In genomic region chr9:133126697-133127339, GRCh38 we compare ENCODE assay signal across 9 cellular contexts. TPM values are rescaled to one million over a fixed set of nuclear protein-coding genes. Genes with fewer than 3 reads are reported as not detected.
DNase-seq lines count a peak whose midpoint lies in the region; ATAC-seq and TF ChIP-seq lines count a peak whose summit lies in the region.
"Had no signal": no experiment of that assay in that cellular context is flagged by ENCODE, and none has a peak within 500 bp of the region (broad histone marks: within the 10 kb centered on the region; RNA-seq: fewer than 3 reads in every experiment).

No MANE protein-coding gene starts in this region.

- BruUV-seq in MCF 10A (replicated peaks; lab: Mats Ljungman, UMichigan) = no TSS peak

- TF ChIP-seq EP300 in suprapubic skin (IDR thresholded peaks at IDR 0.05) = no peak

- no peak for DNase-seq in MCF 10A (ENCODE audit: unreplicated experiment)
- DNase-seq in lower lobe of right lung = no peak
- no peak for DNase-seq in suprapubic skin (ENCODE audit: low spot score in 2 of 2)
- DNase-seq in NCI-H345 treated with DMSO at 0.1 percent for 48 hours (lab: John Stamatoyannopoulos, UW; ENCODE audit: unreplicated experiment) = no peak
- DNase-seq: hippocampal formation had no signal

- peaks cover 65% of the 10 kb centered on the region for H3K4me1 ChIP-seq in lower lobe of right lung
- peaks cover 86% of the 10 kb centered on the region for H3K4me1 ChIP-seq in suprapubic skin

- TF ChIP-seq POLR2A in suprapubic skin (IDR thresholded peaks at IDR 0.05) = no peak

- no peaks in the 10 kb centered on the region for H3K36me3 ChIP-seq in lower lobe of right lung
- no peaks in the 10 kb centered on the region for H3K36me3 ChIP-seq in suprapubic skin
- H3K36me3 ChIP-seq: MG63 had no signal

- ATAC-seq in lower lobe of right lung (no peak), GM19395 (IDR thresholded peaks at IDR 0.05; ENCODE audit: unreplicated experiment) (no peak), HG03354 (IDR thresholded peaks at IDR 0.05; ENCODE audit: poor library complexity, severe bottlenecking, unreplicated experiment) (no peak)

- H3K4me3 ChIP-seq in lower lobe of right lung (peak overlapping the region; percentile 35), suprapubic skin (peak overlapping the region; percentile 44)
- H3K4me3 ChIP-seq: MG63 had no signal

- peaks cover 33 to 48% (median 36%) of the 10 kb centered on the region in 3 donors for H3K4me1 Mint-ChIP-seq in IgD-negative memory B cell
- peaks cover 28% of the 10 kb centered on the region for H3K4me1 Mint-ChIP-seq in MCF 10A (ENCODE audit: insufficient read depth, unreplicated experiment)

- H3K9me3 Mint-ChIP-seq in IgD-negative memory B cell = no peaks in the 10 kb centered on the region
- H3K9me3 Mint-ChIP-seq in MCF 10A (ENCODE audit: unreplicated experiment) = no peaks in the 10 kb centered on the region

- peak overlapping the region; percentile 0 to 91 (median 76) for H3K4me3 Mint-ChIP-seq in IgD-negative memory B cell
- peak overlapping the region; percentile 24 for H3K4me3 Mint-ChIP-seq in MCF 10A (ENCODE audit: unreplicated experiment)

- POLR2A ChIA-PET in MCF 10A (lab: Yijun Ruan, JAX) = interaction anchor here (1.8 to 2.7 kb wide), 2 partner anchors 9 to 22 kb away, joined by 8 read pairs; no protein-coding TSS in a partner anchor

- no peaks in the 10 kb centered on the region for H3K27me3 ChIP-seq in lower lobe of right lung (ENCODE audit: low read depth)
- no peaks in the 10 kb centered on the region for H3K27me3 ChIP-seq in suprapubic skin
- H3K27me3 ChIP-seq: MG63 had no signal

- CTCF ChIA-PET in MCF 10A (lab: Yijun Ruan, JAX) = interaction anchor here (1.1 kb wide), 1 partner anchor 21 kb away, joined by 4 read pairs; no protein-coding TSS in a partner anchor

- intact Hi-C loops in MCF 10A (cut with micrococcal nuclease) (no loop called here), lower lobe of right lung (cut with DNase I) (no loop called here)

- H3K27me3 Mint-ChIP-seq in IgD-negative memory B cell = no peaks in the 10 kb centered on the region
- H3K27me3 Mint-ChIP-seq in MCF 10A (ENCODE audit: insufficient read depth, unreplicated experiment) = no peaks in the 10 kb centered on the region

- H3K9me3 ChIP-seq in lower lobe of right lung (no peaks in the 10 kb centered on the region), suprapubic skin (no peaks in the 10 kb centered on the region)
- H3K9me3 ChIP-seq: MG63 had no signal

- peaks cover 1% of the 10 kb centered on the region for H3K36me3 Mint-ChIP-seq in IgD-negative memory B cell
- peaks cover 7% of the 10 kb centered on the region for H3K36me3 Mint-ChIP-seq in MCF 10A (ENCODE audit: insufficient read depth, unreplicated experiment)

- 72% methylated on average over 15 of the region's 17 CpGs for WGBS in suprapubic skin

- peak overlapping the region; percentile 88 to 97 (median 97) for H3K27ac Mint-ChIP-seq in IgD-negative memory B cell
- peak overlapping the region; percentile 61 for H3K27ac Mint-ChIP-seq in MCF 10A (ENCODE audit: low read depth, unreplicated experiment)

- H3K27ac ChIP-seq in lower lobe of right lung (peak overlapping the region; percentile 77), suprapubic skin (peak overlapping the region; percentile 89)

- TF ChIP-seq CTCF in MCF 10A (IDR thresholded peaks at IDR 0.05; ENCODE audit: unreplicated experiment) = no peak
- TF ChIP-seq CTCF in lower lobe of right lung (IDR thresholded peaks at IDR 0.05) = no peak
- no peak for TF ChIP-seq CTCF in suprapubic skin (IDR thresholded peaks at IDR 0.05)

RNA-seq across cellular contexts. Expression of gene RALGDS, which starts 5.8 kb away (rescaled TPM):
- 16.9 TPM for polyA plus RNA-seq in IgD-negative memory B cell
- 14.2 and 15.4 TPM in 2 replicates for total RNA-seq in MCF 10A (2022)
- total RNA-seq in lower lobe of right lung = 71.1 TPM
- 100 to 1,000 TPM; 173 to 244 (median 212) TPM for total RNA-seq in suprapubic skin

RNA-seq across cellular contexts. Expression of gene GBGT1, which starts 36.9 kb away (rescaled TPM):
- polyA plus RNA-seq in IgD-negative memory B cell = 1.7 TPM
- total RNA-seq in MCF 10A (2022) (not detected in 2 replicates), lower lobe of right lung (38.5 TPM), suprapubic skin (10 to 100 TPM in 1 of 4 donors, 1 to 10 TPM in 3; 2.6 to 14.6 (median 5.8) TPM)
